ENCODE assay signal across 9 cellular contexts in genomic region chr12:55926738-55927587, GRCh38. TPM values are rescaled to one million over a fixed set of nuclear protein-coding genes. Genes with fewer than 3 reads are reported as not detected.
DNase-seq lines count a peak whose midpoint lies in the region; ATAC-seq, FAIRE-seq and TF ChIP-seq lines count a peak whose summit lies in the region.
"Had no signal": no experiment of that assay in that cellular context is flagged by ENCODE, and none has a peak within 500 bp of the region (broad histone marks: within the 10 kb centered on the region; RNA-seq: fewer than 3 reads in every experiment).

No MANE protein-coding gene starts in this region.

- peak overlapping the region; percentile 99 for H3K27ac ChIP-seq in colonic mucosa

- H3K4me3 ChIP-seq in BJ (ENCODE audit: low read depth, low read length), result peak overlapping the region; percentile 78
- peak overlapping the region; percentile 83 for H3K4me3 ChIP-seq in colonic mucosa

- no peaks in the 10 kb centered on the region for H3K9me3 ChIP-seq in colonic mucosa

- DNase-seq in BJ (ENCODE audit: low read depth) (peak; percentile 72), GM19239 (ENCODE audit: insufficient read length, low spot score) (peak; percentile 76), NCI-H524 treated with DMSO at 0.1 percent for 48 hours (lab: John Stamatoyannopoulos, UW) (peak; percentile 43), colonic mucosa (peak; percentile 96), left lobe of liver (ENCODE audit: low spot score) (peak; percentile 88)
- peak; percentile 95 for DNase-seq in activated CD4-positive, alpha-beta T cell treated with anti-CD3 and anti-CD28 coated beads for 48 hours
- DNase-seq in stimulated activated CD4-positive, alpha-beta T cell treated with anti-CD3 and anti-CD28 coated beads, Interleukin-2, amount 100 ng/mL, for 24 hours, result peak; percentile 92

- CTCF ChIA-PET in BJ (lab: Yijun Ruan, JAX), result interaction anchor here (0.6 to 4.4 kb wide), 26 partner anchors 10 to 197 kb away, joined by 3 to 30 read pairs (median 4); partner anchors contain the start of genes CD63, DNAJC14, MMP19 and ORMDL2

- H3K27me3 ChIP-seq in BJ (ENCODE audit: control insufficient read depth, insufficient read depth, low read length) (no peaks in the 10 kb centered on the region), colonic mucosa (no peaks in the 10 kb centered on the region)

- H3K36me3 ChIP-seq in BJ (ENCODE audit: control insufficient read depth, insufficient read depth, low read length), result no peaks in the 10 kb centered on the region
- no peaks in the 10 kb centered on the region for H3K36me3 ChIP-seq in colonic mucosa

- FAIRE-seq in GM19239 (lab: Jason Lieb, UNC), result peak; percentile 83
- FAIRE-seq: islet of Langerhans had no signal

- H3K4me1 ChIP-seq in colonic mucosa, result peaks cover 29% of the 10 kb centered on the region

- POLR2A ChIA-PET in BJ (lab: Charles Lee), result no interaction called here

- intact Hi-C loops in colonic mucosa (cut with DNase I), result loop anchor here (5.0 kb wide), 1 partner anchor 95 kb away; no protein-coding TSS in a partner anchor

- peak overlapping the region; percentile 86 to 97 for H3K9ac ChIP-seq in colonic mucosa (ENCODE audit: low read depth in 2 of 2, low read length in 2 of 2)

- ATAC-seq in HG03457 (IDR thresholded peaks at IDR 0.05; ENCODE audit: unreplicated experiment) (peak; percentile 29), left lobe of liver (peak; percentile 82)

- peak; percentile 91 for TF ChIP-seq CTCF in BJ (IDR thresholded peaks at IDR 0.05; ENCODE audit: insufficient read depth, low read depth, low read length)
- peak; percentile 67 for TF ChIP-seq CTCF in colonic mucosa (IDR thresholded peaks at IDR 0.05)

RNA-seq across cellular contexts. Expression of gene PYM1, which starts 0.7 kb away (rescaled TPM):
- 37.1 and 37.8 TPM in 2 replicates for polyA plus RNA-seq in BJ (2011; rRNA removed)
- 13.8 and 15.6 TPM in 2 replicates for polyA minus RNA-seq in BJ (2011; rRNA and poly(A)+ RNA removed)
- 10 to 100 TPM; 44.0 to 49.3 TPM for total RNA-seq in colonic mucosa
- total RNA-seq in left lobe of liver, result 16.5 TPM

RNA-seq across cellular contexts. Expression of gene DGKA, which starts 4.0 kb away (rescaled TPM):
- 53.0 and 56.2 TPM in 2 replicates for polyA plus RNA-seq in BJ (2011; rRNA removed)
- 44.6 and 47.5 TPM in 2 replicates for polyA minus RNA-seq in BJ (2011; rRNA and poly(A)+ RNA removed)
- total RNA-seq in colonic mucosa (10 to 100 TPM; 80.2 to 91.2 TPM), left lobe of liver (4.9 TPM)

RNA-seq across cellular contexts. Expression of gene PMEL, which starts 38.9 kb away (rescaled TPM):
- polyA plus RNA-seq in BJ (2011; rRNA removed), result 1.2 and 1.8 TPM in 2 replicates
- 0.85 and 0.87 TPM in 2 replicates for polyA minus RNA-seq in BJ (2011; rRNA and poly(A)+ RNA removed)
- total RNA-seq in colonic mucosa (1 to 10 TPM; 3.4 to 3.8 TPM), left lobe of liver (5.4 TPM)

RNA-seq across cellular contexts. Expression of gene CDK2, which starts 39.7 kb away (rescaled TPM):
- 56.6 and 75.2 TPM in 2 replicates for polyA plus RNA-seq in BJ (2011; rRNA removed)
- polyA minus RNA-seq in BJ (2011; rRNA and poly(A)+ RNA removed), result 33.8 and 77.3 TPM in 2 replicates
- total RNA-seq in colonic mucosa (10 to 100 TPM; 20.9 to 48.9 TPM), left lobe of liver (11.0 TPM)

RNA-seq across cellular contexts. Expression of gene RAB5B, which starts 46.9 kb away (rescaled TPM):
- polyA plus RNA-seq in BJ (2011; rRNA removed), result 117 and 130 TPM in 2 replicates
- polyA minus RNA-seq in BJ (2011; rRNA and poly(A)+ RNA removed), result 62.5 and 86.9 TPM in 2 replicates
- total RNA-seq in colonic mucosa (100 to 1,000 TPM; 112 to 178 TPM), left lobe of liver (46.5 TPM)

Comparison
In these comparisons a context has a peak if more than half of its experiments do, and no peak if none do; other contexts are left out.
1. Peak in every context shown above with its lines: DNase-seq, ATAC-seq, H3K4me3 ChIP-seq and H3K27ac ChIP-seq.
2. DNase-seq: peak in every context shown above with its lines; median percentile 96 in colonic mucosa; 95 in activated CD4-positive, alpha-beta T cell treated with anti-CD3 and anti-CD28 coated beads for 48 hours; 92 in stimulated activated CD4-positive, alpha-beta T cell treated with anti-CD3 and anti-CD28 coated beads, Interleukin-2, amount 100 ng/mL, for 24 hours; 88 in left lobe of liver; 76 in GM19239; 72 in BJ; 43 in NCI-H524 treated with DMSO at 0.1 percent for 48 hours.
3. RNA of gene DGKA, which starts 4.0 kb away (total RNA-seq): 80.2 to 91.2 TPM in colonic mucosa; 4.9 TPM in left lobe of liver (single experiment); every median in the first group is over 10 times any median in the second.